In genomic region chr14:104752338-104752734, GRCh38 we compare ENCODE assay signal across 8 cellular contexts. TPM values are rescaled to one million over a fixed set of nuclear protein-coding genes. Genes with fewer than 3 reads are reported as not detected.
DNase-seq lines count a peak whose midpoint lies in the region; ATAC-seq and TF ChIP-seq lines count a peak whose summit lies in the region.

No MANE protein-coding gene starts in this region.

- no peaks in the 10 kb centered on the region for H3K27me3 ChIP-seq in mesenchymal stem cell (ENCODE audit: control insufficient read depth in 1 of 2, insufficient read depth in 1 of 2, low read length in 2 of 2)

- in situ Hi-C loops in astrocyte of the cerebellum (cut with HindIII; ENCODE audit: low sequenced_read_pairs): no loop called here

- H2BK120ac ChIP-seq in mesenchymal stem cell (ENCODE audit: low read depth, low read length): no peak overlapping the region

- H3K4me3 Mint-ChIP-seq in activated T-cell treated with anti-CD3 and anti-CD28 coated beads, Interleukin-2, amount 50 U/mL, for 72 hours: peak overlapping the region; percentile 91 to 96

- H3K9me3 Mint-ChIP-seq in activated T-cell treated with anti-CD3 and anti-CD28 coated beads, Interleukin-2, amount 50 U/mL, for 72 hours: no peaks in the 10 kb centered on the region

- peak overlapping the region; percentile 75 for H3K4me2 ChIP-seq in mesenchymal stem cell (ENCODE audit: low read length, poor library complexity, severe bottlenecking)

- no peak for TF ChIP-seq CTCF in astrocyte of the cerebellum (IDR thresholded peaks at IDR 0.05; ENCODE audit: low read depth, low read length, missing control alignments)

- no peaks in the 10 kb centered on the region for H3K27me3 Mint-ChIP-seq in activated T-cell treated with anti-CD3 and anti-CD28 coated beads, Interleukin-2, amount 50 U/mL, for 72 hours (ENCODE audit: low read depth)

- peak overlapping the region; percentile 72 for H3K27ac Mint-ChIP-seq in activated T-cell treated with anti-CD3 and anti-CD28 coated beads, Interleukin-2, amount 50 U/mL, for 72 hours

- H3K27ac ChIP-seq in mesenchymal stem cell (ENCODE audit: low read length, poor library complexity, severe bottlenecking): no peak overlapping the region

- peak overlapping the region; percentile 21 to 54 for H3K4ac ChIP-seq in mesenchymal stem cell (ENCODE audit: low read depth in 1 of 2, low read length in 2 of 2)

- H3K36me3 Mint-ChIP-seq in activated T-cell treated with anti-CD3 and anti-CD28 coated beads, Interleukin-2, amount 50 U/mL, for 72 hours (ENCODE audit: insufficient read depth in 2 of 2): peaks cover 0 to 2% of the 10 kb centered on the region in 2 donors

- peaks cover 37% of the 10 kb centered on the region for H3K4me1 Mint-ChIP-seq in activated T-cell treated with anti-CD3 and anti-CD28 coated beads, Interleukin-2, amount 50 U/mL, for 72 hours (ENCODE audit: low read depth)

- peak overlapping the region; percentile 87 for H3K4me3 ChIP-seq in astrocyte of the cerebellum (ENCODE audit: low read depth, low read length)
- peak overlapping the region; percentile 55 to 96 for H3K4me3 ChIP-seq in mesenchymal stem cell (ENCODE audit: insufficient read depth in 1 of 2, low read depth in 1 of 2, low read length in 2 of 2)

- H3K36me3 ChIP-seq in mesenchymal stem cell (ENCODE audit: control insufficient read depth in 1 of 2, insufficient read depth in 2 of 2, low read depth in 1 of 2, low read length in 2 of 2): peaks cover 24 to 25% of the 10 kb centered on the region in 2 experiments

- H2BK15ac ChIP-seq in mesenchymal stem cell (ENCODE audit: low read depth, poor library complexity, severe bottlenecking): peak overlapping the region; percentile 62

- no peak overlapping the region for H2AK5ac ChIP-seq in mesenchymal stem cell (ENCODE audit: low read length, severe bottlenecking)

- H3K9ac ChIP-seq in mesenchymal stem cell (ENCODE audit: low read length): peak overlapping the region; percentile 83

- peak overlapping the region; percentile 56 to 78 for H3K18ac ChIP-seq in mesenchymal stem cell (ENCODE audit: low read depth in 1 of 2, low read length in 2 of 2)

- ATAC-seq in activated T-cell treated with anti-CD3 and anti-CD28 coated beads, Interleukin-2, amount 50 U/mL, for 72 hours (replicated peaks in 1 of 2): peak; percentile 4 to 5
- ATAC-seq in HG03460 (IDR thresholded peaks at IDR 0.05; ENCODE audit: unreplicated experiment) (peak; percentile 80), HG02678 (IDR thresholded peaks at IDR 0.05; ENCODE audit: unreplicated experiment) (no peak)

- H2BK5ac ChIP-seq in mesenchymal stem cell (ENCODE audit: low read depth, low read length, poor library complexity, severe bottlenecking): no peak overlapping the region

- peak overlapping the region; percentile 29 to 52 for H2BK12ac ChIP-seq in mesenchymal stem cell (ENCODE audit: low read length in 2 of 2)

- H2AFZ ChIP-seq in mesenchymal stem cell (ENCODE audit: low read depth, low read length): no peak overlapping the region

- peaks cover 20% of the 10 kb centered on the region for H3K79me1 ChIP-seq in mesenchymal stem cell (replicated peaks; ENCODE audit: low read length, poor library complexity, severe bottlenecking)

- no peaks in the 10 kb centered on the region for H3K9me3 ChIP-seq in mesenchymal stem cell (ENCODE audit: control insufficient read depth, low read length)

- H3K23ac ChIP-seq in mesenchymal stem cell (ENCODE audit: low read length in 2 of 2): no peak overlapping the region

- H3K14ac ChIP-seq in mesenchymal stem cell (ENCODE audit: low read length in 2 of 2): no peak overlapping the region

- peak overlapping the region; percentile 80 for H4K91ac ChIP-seq in mesenchymal stem cell (ENCODE audit: low read length)

- DNase-seq in activated T-cell treated with anti-CD3 and anti-CD28 coated beads, Interleukin-2, amount 50 U/mL, for 72 hours: no peak
- DNase-seq in activated T-cell treated with anti-CD3 and anti-CD28 coated beads for 4 hours (no peak), astrocyte of the cerebellum (ENCODE audit: low read depth) (no peak), mesenchymal stem cell (no peak), SKM-1 (lab: John Stamatoyannopoulos, UW; ENCODE audit: unreplicated experiment) (no peak)
- no peak for DNase-seq in central memory CD4-positive, alpha-beta T cell

- H4K8ac ChIP-seq in mesenchymal stem cell (ENCODE audit: low read length): peak overlapping the region; percentile 91

- H3K4me1 ChIP-seq in mesenchymal stem cell (ENCODE audit: control insufficient read depth, insufficient read depth, low read depth, low read length): peaks cover 41% of the 10 kb centered on the region

- WGBS in mesenchymal stem cell: 43% methylated on average over 31 of the region's 32 CpGs

RNA-seq across cellular contexts. Expression of gene SIVA1, which starts 0.6 kb away (rescaled TPM):
- 10 to 100 TPM; 72.9 TPM for total RNA-seq in activated T-cell treated with anti-CD3 and anti-CD28 coated beads, Interleukin-2, amount 50 U/mL, for 72 hours
- polyA plus RNA-seq in mesenchymal stem cell (2013, experiment 1 of 2): 68.6 TPM
- polyA plus RNA-seq in mesenchymal stem cell (2013, experiment 2 of 2): 73.5 TPM

RNA-seq across cellular contexts. Expression of gene ADSS1, which starts 28.3 kb away (rescaled TPM):
- 1 to 10 TPM; 4.6 to 6.1 TPM for total RNA-seq in activated T-cell treated with anti-CD3 and anti-CD28 coated beads, Interleukin-2, amount 50 U/mL, for 72 hours
- polyA plus RNA-seq in mesenchymal stem cell (2013, experiment 1 of 2): 5.2 TPM
- polyA plus RNA-seq in mesenchymal stem cell (2013, experiment 2 of 2): 4.8 TPM

RNA-seq across cellular contexts. Expression of gene AKT1, which starts 43.2 kb away (rescaled TPM):
- total RNA-seq in activated T-cell treated with anti-CD3 and anti-CD28 coated beads, Interleukin-2, amount 50 U/mL, for 72 hours: 100 to 1,000 TPM in 1 of 2 donors, 10 to 100 TPM in 1; 98.0 to 113 TPM
- polyA plus RNA-seq in mesenchymal stem cell (2013, experiment 1 of 2): 106 TPM
- 108 TPM for polyA plus RNA-seq in mesenchymal stem cell (2013, experiment 2 of 2)

RNA-seq across cellular contexts. Expression of gene ZBTB42, which starts 48.6 kb away (rescaled TPM):
- total RNA-seq in activated T-cell treated with anti-CD3 and anti-CD28 coated beads, Interleukin-2, amount 50 U/mL, for 72 hours: 1 to 10 TPM; 2.5 to 3.0 TPM
- polyA plus RNA-seq in mesenchymal stem cell (2013, experiment 1 of 2): 1.8 TPM
- 1.6 TPM for polyA plus RNA-seq in mesenchymal stem cell (2013, experiment 2 of 2)
